ENCODE assay signal across 25 cellular contexts in genomic region chr20:60453388-60453787, GRCh38.
"Had no signal": no experiment of that assay in that cellular context is flagged by ENCODE, and none has a peak within 500 bp of the region (broad histone marks: within the 10 kb centered on the region; RNA-seq: fewer than 3 reads in every experiment).

No MANE protein-coding gene starts in this region.

- DNase-seq: Karpas-422; MM.1S; NCI-H1048; NCI-H1105 treated with DMSO at 0.1 percent for 48 hours; NCI-H1436; NCI-H1694; NCI-H1930; NCI-H2029 treated with DMSO at 0.1 percent for 48 hours; NCI-H2081 treated with DMSO at 0.1 percent for 48 hours; NCI-H2107; NCI-H2171; NCI-H226; NCI-H446 treated with DMSO at 0.1 percent for 48 hours; NCI-H510A; NCI-H69; NCI-H748 treated with DMSO at 0.1 percent for 48 hours; NK-92 treated with Interleukin-12 subunit alpha and Interleukin-12 subunit beta, amount 100 ng/mL, for 24 hours; OCI-M1; PC-3; Peyer's patch; Right ventricle myocardium superior; RPMI8226; SHP77 treated with DMSO at 0.1 percent for 48 hours; T-cell had no signal

- ATAC-seq: PC-3, SK-N-SH treated with all-trans-retinoic acid at 6 μM for 48 hours, T-cell had no signal
